In the genomic region with DNA sequence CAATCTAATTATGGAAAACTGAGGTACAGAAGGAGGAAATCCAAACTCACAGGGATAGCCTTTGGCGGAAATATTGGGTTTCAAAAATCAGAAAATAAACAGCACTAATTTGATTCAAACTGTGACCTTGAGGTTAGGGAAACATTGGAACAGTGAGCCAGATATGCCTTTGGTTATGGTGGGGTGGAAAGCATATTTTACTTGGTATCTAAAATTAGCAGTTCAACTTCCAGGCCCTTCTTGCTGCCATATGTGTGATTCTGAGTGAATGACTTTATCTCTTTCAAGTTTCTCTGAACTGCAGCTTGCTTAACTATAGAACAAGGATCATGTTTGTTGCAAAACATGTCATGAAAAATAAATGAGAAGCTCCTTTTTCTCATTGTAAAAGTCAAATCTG, we compare ENCODE assay signal across 23 cellular contexts.
"Had no signal": no experiment of that assay in that cellular context is flagged by ENCODE, and none has a peak within 500 bp of the region (broad histone marks: within the 10 kb centered on the region; RNA-seq: fewer than 3 reads in every experiment).

No MANE protein-coding gene starts in this region.

- H3K9me3 ChIP-seq: SJSA1, SK-N-SH had no signal

- ATAC-seq: Panc1 had no signal

- H3K9ac ChIP-seq: SK-N-SH had no signal

- DNase-seq: KBM-7, MV-4-11, NCI-H1092, NCI-H1105 treated with DMSO at 0.1 percent for 48 hours, NCI-H1417 treated with DMSO at 0.1 percent for 48 hours, NCI-H146, NCI-H1694 treated with DMSO at 0.1 percent for 48 hours, NCI-H1930, NCI-H2081, NCI-H2107, NCI-H2171, NCI-H226, NCI-H446, NCI-H510A, NCI-H524 treated with DMSO at 0.1 percent for 48 hours, NCI-H69, NCI-H774, Right ventricle myocardium superior, RPMI8226, SIG-M5, SK-N-SH had no signal

- H3K4me1 ChIP-seq: SJSA1 had no signal

- H3K36me3 ChIP-seq: SJSA1 had no signal

- H3K27ac ChIP-seq: SJSA1 had no signal

- H3K4me3 ChIP-seq: SJSA1 had no signal

- H3K27me3 ChIP-seq: SJSA1 had no signal
